ENCODE assay signal across 8 cellular contexts in the genomic region with DNA sequence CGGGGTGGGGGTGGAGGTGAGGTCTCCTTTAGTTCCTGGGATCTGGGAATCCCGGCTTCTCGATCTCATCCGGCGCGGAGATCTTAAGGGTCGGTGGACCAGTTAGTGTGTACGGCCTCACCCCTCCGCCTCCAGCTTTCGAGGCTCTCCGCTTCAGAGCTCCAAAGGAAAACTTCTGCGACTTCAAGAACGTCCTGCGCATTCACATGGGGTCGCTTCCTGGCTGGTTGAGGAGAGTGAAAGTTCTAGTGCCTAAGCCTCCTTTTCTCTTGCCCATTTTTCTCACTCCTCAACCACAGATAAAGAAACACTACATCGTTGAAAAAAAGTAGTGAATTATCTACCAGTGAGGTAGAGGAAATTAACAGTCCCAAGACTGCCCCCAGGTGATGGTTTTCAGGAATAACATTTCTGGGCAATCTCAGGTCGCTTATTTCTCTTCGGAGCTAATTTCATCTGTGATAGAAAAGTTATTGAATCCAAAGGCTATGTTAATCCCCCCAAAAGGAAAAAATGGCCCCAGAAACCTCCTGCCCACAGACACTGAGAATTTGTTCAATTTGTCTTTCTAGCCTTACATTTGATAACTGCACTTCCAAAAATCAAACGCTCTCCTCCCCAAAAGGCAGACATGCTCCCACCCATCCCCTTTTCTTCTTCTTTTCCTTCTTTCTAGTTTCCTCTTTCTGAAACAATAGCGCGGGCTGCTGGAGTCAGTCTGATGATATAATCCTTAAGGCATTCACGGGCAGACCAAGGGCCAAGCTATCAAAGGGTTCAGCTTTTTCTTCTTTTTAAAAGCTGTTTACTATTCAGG. TPM values are rescaled to one million over a fixed set of nuclear protein-coding genes. Genes with fewer than 3 reads are reported as not detected.
DNase-seq lines count a peak whose midpoint lies in the region; ATAC-seq and TF ChIP-seq lines count a peak whose summit lies in the region.

No MANE protein-coding gene starts in this region.

- no peak for TF ChIP-seq CTCF in Calu3 (IDR thresholded peaks at IDR 0.05; ENCODE audit: unreplicated experiment)
- TF ChIP-seq CTCF in LNCAP (IDR thresholded peaks at IDR 0.05): peak; percentile 61
- TF ChIP-seq CTCF in esophagus muscularis mucosa (IDR thresholded peaks at IDR 0.05): peak; percentile 58 to 72 (median 61)

- H3K4me3 ChIP-seq in esophagus muscularis mucosa: peak overlapping the region; percentile 39 to 52 (median 44)
- H3K4me3 ChIP-seq in naive thymus-derived CD4-positive, alpha-beta T cell (ENCODE audit: low read length): no peak overlapping the region

- peaks cover 21 to 35% (median 33%) of the 10 kb centered on the region in 4 donors for H3K4me1 ChIP-seq in esophagus muscularis mucosa
- no peaks in the 10 kb centered on the region for H3K4me1 ChIP-seq in naive thymus-derived CD4-positive, alpha-beta T cell (ENCODE audit: control insufficient read depth in 2 of 2, insufficient read depth in 2 of 2, low read length in 2 of 2)

- H3K27ac Mint-ChIP-seq in Calu3 (ENCODE audit: unreplicated experiment): peak overlapping the region; percentile 72
- peak overlapping the region in 1 of 9 donors; percentile 60 for H3K27ac Mint-ChIP-seq in naive thymus-derived CD4-positive, alpha-beta T cell

- H3K27ac ChIP-seq in esophagus muscularis mucosa (replicated peaks in 1 of 4): no peak overlapping the region
- H3K27ac ChIP-seq in naive thymus-derived CD4-positive, alpha-beta T cell (ENCODE audit: low read depth, low read length): no peak overlapping the region

- H3K27me3 ChIP-seq in esophagus muscularis mucosa: peaks cover 0 to 62% (median 35%) of the 10 kb centered on the region in 4 donors
- H3K27me3 ChIP-seq in naive thymus-derived CD4-positive, alpha-beta T cell (ENCODE audit: control insufficient read depth in 2 of 2, insufficient read depth in 2 of 2, low read length in 2 of 2): peaks cover 2 to 19% of the 10 kb centered on the region in 2 donors

- H3K27me3 Mint-ChIP-seq in Calu3 (ENCODE audit: unreplicated experiment): peaks cover 35% of the 10 kb centered on the region
- H3K27me3 Mint-ChIP-seq in naive thymus-derived CD4-positive, alpha-beta T cell: peaks cover 72 to 87% (median 77%) of the 10 kb centered on the region in 5 donors

- peaks cover 10% of the 10 kb centered on the region for H3K36me3 Mint-ChIP-seq in Calu3 (ENCODE audit: insufficient read depth, unreplicated experiment)
- H3K36me3 Mint-ChIP-seq in naive thymus-derived CD4-positive, alpha-beta T cell: peaks cover 4 to 33% (median 21%) of the 10 kb centered on the region in 5 donors

- TF ChIP-seq EP300 in esophagus muscularis mucosa (IDR thresholded peaks at IDR 0.05): no peak

- peaks cover 3% of the 10 kb centered on the region for H3K9me3 Mint-ChIP-seq in Calu3 (ENCODE audit: low read depth, unreplicated experiment)
- peaks cover 4 to 81% (median 33%) of the 10 kb centered on the region in 11 donors for H3K9me3 Mint-ChIP-seq in naive thymus-derived CD4-positive, alpha-beta T cell

- WGBS in esophagus muscularis mucosa: 5% methylated on average over 13 of the region's 22 CpGs

- CTCF ChIA-PET in Calu3 (lab: Charles Lee): interaction anchor here (0.6 to 1.3 kb wide), 5 partner anchors 59 to 785 kb away, joined by 3 to 6 read pairs (median 4); no protein-coding TSS in a partner anchor
- CTCF ChIA-PET in naive thymus-derived CD4-positive, alpha-beta T cell (lab: Charles Lee): no interaction called here

- POLR2A ChIA-PET in naive thymus-derived CD4-positive, alpha-beta T cell (lab: Charles Lee): no interaction called here

- H3K36me3 ChIP-seq in esophagus muscularis mucosa: no peaks in the 10 kb centered on the region
- no peaks in the 10 kb centered on the region for H3K36me3 ChIP-seq in naive thymus-derived CD4-positive, alpha-beta T cell (ENCODE audit: control insufficient read depth in 2 of 3, insufficient read depth in 3 of 3, low read length in 3 of 3)

- no peaks in the 10 kb centered on the region for H3K9me3 ChIP-seq in esophagus muscularis mucosa
- H3K9me3 ChIP-seq in naive thymus-derived CD4-positive, alpha-beta T cell (ENCODE audit: control insufficient read depth in 2 of 3, low read length in 3 of 3): no peaks in the 10 kb centered on the region

- TF ChIP-seq POLR2A in esophagus muscularis mucosa (IDR thresholded peaks at IDR 0.05; ENCODE audit: low read depth): no peak

- intact Hi-C loops in Calu3 (cut with micrococcal nuclease; ENCODE audit: unreplicated experiment) (loop anchor here (2.0 to 5.0 kb wide), 3 partner anchors 181 to 931 kb away; no protein-coding TSS in a partner anchor), esophagus muscularis mucosa (cut with DNase I) (loop anchor here (5.0 kb wide), 2 partner anchors 786 to 856 kb away; no protein-coding TSS in a partner anchor)
- intact Hi-C loops in naive thymus-derived CD4-positive, alpha-beta T cell (cut with micrococcal nuclease): loop anchor here in 1 of 2 donors (2.0 to 5.0 kb wide), 2 partner anchors 26 to 856 kb away; no protein-coding TSS in a partner anchor

- DNase-seq in Calu3: peak; percentile 58
- DNase-seq in SW480 (ENCODE audit: low spot score): peak; percentile 26
- no peak for DNase-seq in esophagus muscularis mucosa (ENCODE audit: extremely low spot score)
- no peak for DNase-seq in naive thymus-derived CD4-positive, alpha-beta T cell
- DNase-seq in stimulated activated CD4-positive, alpha-beta T cell treated with anti-CD3 and anti-CD28 coated beads, Interleukin-4, amount 100 ng/mL, for 1 hour: no peak

- H3K4me3 Mint-ChIP-seq in Calu3 (ENCODE audit: low read depth, unreplicated experiment): peak overlapping the region; percentile 70
- peak overlapping the region; percentile 40 to 78 (median 67) for H3K4me3 Mint-ChIP-seq in naive thymus-derived CD4-positive, alpha-beta T cell

- H3K4me1 Mint-ChIP-seq in Calu3 (ENCODE audit: low read depth, unreplicated experiment): peaks cover 28% of the 10 kb centered on the region
- peaks cover 5 to 18% (median 14%) of the 10 kb centered on the region in 7 donors for H3K4me1 Mint-ChIP-seq in naive thymus-derived CD4-positive, alpha-beta T cell

- BruUV-seq in Calu3 (replicated peaks; lab: Mats Ljungman, UMichigan): no TSS peak

- ATAC-seq in GM19351 (IDR thresholded peaks at IDR 0.05; ENCODE audit: unreplicated experiment) (peak; percentile 74), GM21737 (IDR thresholded peaks at IDR 0.05; ENCODE audit: unreplicated experiment) (no peak)
- peak; percentile 46 for ATAC-seq in naive thymus-derived CD4-positive, alpha-beta T cell

RNA-seq across cellular contexts. Expression of gene TBX15, which starts 20.5 kb away (rescaled TPM):
- total RNA-seq in Calu3 (2022) (0.17 TPM in 1 of 2 replicates, not detected in the other), esophagus muscularis mucosa (1 to 10 TPM in 1 of 4 donors, under 1 TPM in 3; 0.42 to 1.2 (median 0.79) TPM)
- not detected for total RNA-seq in naive thymus-derived CD4-positive, alpha-beta T cell
- polyA plus RNA-seq in naive thymus-derived CD4-positive, alpha-beta T cell: not detected

Comparison
In these comparisons a context has a peak if more than half of its experiments do, and no peak if none do; other contexts are left out.
1. DNase-seq: peak in Calu3 (single experiment) and SW480 (single experiment); none in esophagus muscularis mucosa (single experiment), naive thymus-derived CD4-positive, alpha-beta T cell (0 of 9) and stimulated activated CD4-positive, alpha-beta T cell treated with anti-CD3 and anti-CD28 coated beads, Interleukin-4, amount 100 ng/mL, for 1 hour (single experiment).